Comparison of ENCODE assay signal across 1 cellular context in genomic region chr1:45585110-45585426, GRCh38.
TF ChIP-seq lines count a peak whose summit lies in the region.

No MANE protein-coding gene starts in this region.

TF ChIP-seq in GM12878, 131 proteins besides CTCF, POLR2A, EP300 and RAD21:
- TF ChIP-seq CUX1 (IDR thresholded peaks at IDR 0.05; ENCODE audit: insufficient replicate concordance, low read depth, low read length) (no peak), CEBPB (IDR thresholded peaks at IDR 0.05; ENCODE audit: borderline replicate concordance in 1 of 2, low read depth in 2 of 2, low read length in 2 of 2) (no peak), PKNOX1 (IDR thresholded peaks at IDR 0.05) (peak; percentile 42; the same call in 1 of the 2 replicates)
